In genomic region chr4:76697129-76697803, GRCh38 we compare ENCODE assay signal across 14 cellular contexts.
A peak's percentile ranks its signal among the peaks of the same experiment; 100 is the strongest.
DNase-seq lines count a peak whose midpoint lies in the region; ATAC-seq, FAIRE-seq and TF ChIP-seq lines count a peak whose summit lies in the region.
"Had no signal": no experiment of that assay in that cellular context is flagged by ENCODE, and none has a peak within 500 bp of the region (broad histone marks: within the 10 kb centered on the region; RNA-seq: fewer than 3 reads in every experiment).

No MANE protein-coding gene starts in this region.

- ATAC-seq in GM19468 (IDR thresholded peaks at IDR 0.05; ENCODE audit: extremely low read depth, unreplicated experiment) (peak; percentile 64), HG02973 (IDR thresholded peaks at IDR 0.05; ENCODE audit: unreplicated experiment) (peak; percentile 86), WTC11 (peak; percentile 23)
- ATAC-seq: natural killer cell treated with Interleukin-12 subunit alpha and Interleukin-12 subunit beta and Interleukin-15 and Interleukin-18, amount 100 ng/mL, for 72 hours had no signal

- H3K36me3 Mint-ChIP-seq in WTC11, result peaks cover 6% of the 10 kb centered on the region
- H3K36me3 Mint-ChIP-seq: natural killer cell treated with Interleukin-12 subunit alpha and Interleukin-12 subunit beta and Interleukin-15 and Interleukin-18, amount 100 ng/mL, for 72 hours had no signal

- H3K27ac Mint-ChIP-seq in WTC11, result peak overlapping the region; percentile 39
- H3K27ac Mint-ChIP-seq: natural killer cell treated with Interleukin-12 subunit alpha and Interleukin-12 subunit beta and Interleukin-15 and Interleukin-18, amount 100 ng/mL, for 72 hours had no signal

- no peaks in the 10 kb centered on the region for H3K9me3 Mint-ChIP-seq in WTC11
- H3K9me3 Mint-ChIP-seq: natural killer cell treated with Interleukin-12 subunit alpha and Interleukin-12 subunit beta and Interleukin-15 and Interleukin-18, amount 100 ng/mL, for 72 hours had no signal

- POLR2A ChIA-PET in WTC11 (lab: Charles Lee), result interaction anchor here (0.8 to 1.3 kb wide), 4 partner anchors 9 to 111 kb away, joined by 3 to 4 read pairs (median 4); no protein-coding TSS in a partner anchor
- POLR2A ChIA-PET in GM10248 (lab: Yijun Ruan, JAX), result no interaction called here

- TF ChIP-seq CTCF in WTC11 (IDR thresholded peaks at IDR 0.05) (no peak), GM10248 (IDR thresholded peaks at IDR 0.05; ENCODE audit: control extremely low read depth, extremely low read depth, low read depth, missing control alignments) (no peak)

- no peak overlapping the region for H3K4me3 Mint-ChIP-seq in WTC11
- H3K4me3 Mint-ChIP-seq: natural killer cell treated with Interleukin-12 subunit alpha and Interleukin-12 subunit beta and Interleukin-15 and Interleukin-18, amount 100 ng/mL, for 72 hours had no signal

- no peaks in the 10 kb centered on the region; the same call in 1 of the 2 replicates for H3K36me3 ChIP-seq in H7 (replicated peaks; ENCODE audit: control insufficient read depth, insufficient read depth, low read length)
- H3K36me3 ChIP-seq: tibial artery had no signal

- H3K27me3 ChIP-seq in H7 (ENCODE audit: control insufficient read depth, insufficient read depth, low read length), result no peaks in the 10 kb centered on the region
- H3K27me3 ChIP-seq: hepatocyte, tibial artery had no signal

- FAIRE-seq in GM18507 (lab: Jason Lieb, UNC), result peak; percentile 70
- no peak for FAIRE-seq in frontal cortex (lab: Jason Lieb, UNC)

- no peak for DNase-seq in GM18507 (ENCODE audit: extremely low spot score, insufficient read length, low read depth)
- DNase-seq in WTC11 (ENCODE audit: low spot score), result no peak
- no peak for DNase-seq in activated T-cell treated with anti-CD3 and anti-CD28 coated beads, Interleukin-2, amount 50 U/mL, for 48 hours
- no peak for DNase-seq in H7
- DNase-seq in frontal cortex (ENCODE audit: low spot score in 2 of 2), result no peak
- DNase-seq in GM10248 (ENCODE audit: extremely low spot score), result no peak
- DNase-seq: GOT3, NCI-H1105, Right ventricle myocardium superior, tibial artery had no signal

- peaks cover 86% of the 10 kb centered on the region for H3K4me1 Mint-ChIP-seq in WTC11

- CTCF ChIA-PET in WTC11 (lab: Charles Lee), result interaction anchor here (0.7 to 1.2 kb wide), 5 partner anchors 32 to 182 kb away, joined by 3 to 7 read pairs (median 3); no protein-coding TSS in a partner anchor
- CTCF ChIA-PET in GM10248 (lab: Yijun Ruan, JAX), result interaction anchor here (0.9 to 1.6 kb wide), 6 partner anchors 11 to 518 kb away, joined by 3 to 4 read pairs (median 3); no protein-coding TSS in a partner anchor

- no peak overlapping the region for H3K4me3 ChIP-seq in H7 (ENCODE audit: insufficient read depth, low read depth, low read length)
- H3K4me3 ChIP-seq: hepatocyte, tibial artery had no signal

- no peaks in the 10 kb centered on the region for H3K27me3 Mint-ChIP-seq in WTC11 (ENCODE audit: low read depth)

TF ChIP-seq in WTC11, 78 proteins besides CTCF, POLR2A, EP300 and RAD21:
- TF ChIP-seq USF2 (CRISPR knock-in tag; IDR thresholded peaks at IDR 0.05), result no peak
- no peak for TF ChIP-seq MYBL2 (CRISPR knock-in tag; IDR thresholded peaks at IDR 0.05)
- TF ChIP-seq ZNF281 (CRISPR knock-in tag; IDR thresholded peaks at IDR 0.05), result no peak
- TF ChIP-seq NFE2L1 (CRISPR knock-in tag; IDR thresholded peaks at IDR 0.05), result no peak
- no peak for TF ChIP-seq CDX4 (CRISPR knock-in tag; IDR thresholded peaks at IDR 0.05; ENCODE audit: borderline replicate concordance)
- no peak for TF ChIP-seq ZNF671 (CRISPR knock-in tag; IDR thresholded peaks at IDR 0.05)
- no peak for TF ChIP-seq ZNF138 (CRISPR knock-in tag; conservative IDR thresholded peaks at IDR 0.05)
- no peak for TF ChIP-seq SOX15 (CRISPR knock-in tag; IDR thresholded peaks at IDR 0.05)
- TF ChIP-seq ELF4 (CRISPR knock-in tag; IDR thresholded peaks at IDR 0.05; ENCODE audit: low read depth), result no peak
- no peak for TF ChIP-seq ZNF232 (CRISPR knock-in tag; IDR thresholded peaks at IDR 0.05)
- TF ChIP-seq NR2C2 (CRISPR knock-in tag; IDR thresholded peaks at IDR 0.05), result no peak
- TF ChIP-seq GRHL2 (CRISPR knock-in tag; IDR thresholded peaks at IDR 0.05; ENCODE audit: insufficient replicate concordance, severe bottlenecking), result no peak
- TF ChIP-seq E2F1 (CRISPR knock-in tag; IDR thresholded peaks at IDR 0.05), result no peak

Comparison
In these comparisons a context has a peak if more than half of its experiments do, and no peak if none do; other contexts are left out.
1. ATAC-seq: peak in every context shown above with its lines; median percentile 86 in HG02973; 64 in GM19468; 23 in WTC11.